ENCODE assay signal across 1 cellular context in genomic region chr1:169105434-169106094, GRCh38.
TF ChIP-seq lines count a peak whose summit lies in the region.

No MANE protein-coding gene starts in this region.

TF ChIP-seq in K562, 482 proteins besides CTCF, POLR2A, EP300 and RAD21 (continued from another document):
- TF ChIP-seq VEZF1 (CRISPR knock-in tag; IDR thresholded peaks at IDR 0.05): no peak
- no peak for TF ChIP-seq ZBTB12 (CRISPR knock-in tag; IDR thresholded peaks at IDR 0.05)
- TF ChIP-seq HDAC6 (IDR thresholded peaks at IDR 0.05; ENCODE audit: low read depth, low read length): no peak
- TF ChIP-seq ETV1 (tag; conservative IDR thresholded peaks at IDR 0.05; ENCODE audit: low read depth): peak; percentile 37; the same call in 1 of the 2 replicates
- TF ChIP-seq ZNF699 (CRISPR knock-in tag; IDR thresholded peaks at IDR 0.05; ENCODE audit: insufficient replicate concordance): no peak
